ENCODE assay signal across 9 cellular contexts in genomic region chr22:29414951-29415591, GRCh38. TPM values are rescaled to one million over a fixed set of nuclear protein-coding genes. Genes with fewer than 3 reads are reported as not detected.
A peak's percentile ranks its signal among the peaks of the same experiment; 100 is the strongest.
DNase-seq lines count a peak whose midpoint lies in the region; ATAC-seq, FAIRE-seq and TF ChIP-seq lines count a peak whose summit lies in the region.
"Not testable (repeated sequence)": the region's sequence is repeated elsewhere in the genome, so short reads cannot be mapped to it uniquely, and the experiment has no call there.
"Had no signal": no experiment of that assay in that cellular context is flagged by ENCODE, and none has a peak within 500 bp of the region (broad histone marks: within the 10 kb centered on the region; RNA-seq: fewer than 3 reads in every experiment).

No MANE protein-coding gene starts in this region.

- H3K4me1 ChIP-seq in esophagus squamous epithelium (peaks cover 0 to 10% (median 0%) of the 10 kb centered on the region in 3 donors), upper lobe of left lung (peaks cover 5 to 10% (median 9%) of the 10 kb centered on the region in 4 donors)
- not testable (repeated sequence) for H3K4me1 ChIP-seq in mucosa of descending colon (ENCODE audit: low read depth)

- H3K27me3 Mint-ChIP-seq in WTC11 (ENCODE audit: low read depth) = not testable (repeated sequence)

- POLR2A ChIA-PET in WTC11 (lab: Charles Lee) = not testable (repeated sequence)

- TF ChIP-seq POLR2A in GM12891 (IDR thresholded peaks at IDR 0.05; ENCODE audit: low read depth, low read length) = 0 out of 2 replicates have a peak, but pooled peaks have one; percentile 16
- TF ChIP-seq POLR2A in NB4 (IDR thresholded peaks at IDR 0.05; ENCODE audit: extremely low read depth, insufficient read length); esophagus squamous epithelium (IDR thresholded peaks at IDR 0.05); upper lobe of left lung (IDR thresholded peaks at IDR 0.05): not testable (repeated sequence)

- not testable (repeated sequence) for TF ChIP-seq CTCF in NB4 (IDR thresholded peaks at IDR 0.05; ENCODE audit: low read depth, low read length); WTC11 (IDR thresholded peaks at IDR 0.05); esophagus squamous epithelium (IDR thresholded peaks at IDR 0.05); mucosa of descending colon (IDR thresholded peaks at IDR 0.05); upper lobe of left lung (IDR thresholded peaks at IDR 0.05)

- H3K4me1 Mint-ChIP-seq in WTC11 = peaks cover 11% of the 10 kb centered on the region

- H3K4me3 ChIP-seq in NB4 (ENCODE audit: low read depth, low read length) (peak overlapping the region; percentile 71), esophagus squamous epithelium (peak overlapping the region; percentile 41 to 64 (median 46)), mucosa of descending colon (peak overlapping the region; percentile 15), upper lobe of left lung (peak overlapping the region; percentile 20 to 59 (median 54))

- H3K9me3 Mint-ChIP-seq in WTC11 = not testable (repeated sequence)

- intact Hi-C loops in esophagus squamous epithelium (cut with DNase I); mucosa of descending colon (cut with DNase I, micrococcal nuclease): not testable (repeated sequence)

- H3K36me3 Mint-ChIP-seq in WTC11 = not testable (repeated sequence)

- not testable (repeated sequence) for H3K27ac Mint-ChIP-seq in WTC11

- 10 to 16% methylated on average over 11 to 14 of the region's 23 CpGs for WGBS in esophagus squamous epithelium, 2 donors
- 22 to 28% methylated on average over 18 to 23 of the region's 23 CpGs for WGBS in upper lobe of left lung, 2 donors

- not testable (repeated sequence) for H3K36me3 ChIP-seq in esophagus squamous epithelium; mucosa of descending colon (ENCODE audit: low read depth); upper lobe of left lung

- not testable (repeated sequence) for H3K27me3 ChIP-seq in esophagus squamous epithelium, upper lobe of left lung

- not testable (repeated sequence) for DNase-seq in GM12891 (ENCODE audit: insufficient read length, low spot score); esophagus squamous epithelium (lab: John Stamatoyannopoulos, UW)
- DNase-seq in NB4 (ENCODE audit: low read depth) = peak; percentile 47
- peak; percentile 21 for DNase-seq in WTC11 (ENCODE audit: low spot score)
- peak; percentile 49 for DNase-seq in activated gamma-delta T cell treated with anti-CD3 and anti-CD28 coated beads, Interleukin-2, amount 50 U/mL, for 16 hours (ENCODE audit: low read depth)
- DNase-seq in mucosa of descending colon = peak; percentile 51 to 63 (median 57)
- peak; percentile 64 for DNase-seq in stimulated activated CD4-positive, alpha-beta T cell treated with anti-CD3 and anti-CD28 coated beads, Interleukin-2, amount 100 ng/mL, for 4 hours (ENCODE audit: low read depth)
- DNase-seq in upper lobe of left lung = peak; percentile 52 to 56

- peak; percentile 82 for FAIRE-seq in GM12891 (lab: Jason Lieb, UNC)

- not testable (repeated sequence) for TF ChIP-seq EP300 in upper lobe of left lung (IDR thresholded peaks at IDR 0.05)

- H3K9me3 ChIP-seq in esophagus squamous epithelium, mucosa of descending colon, upper lobe of left lung: not testable (repeated sequence)

- CTCF ChIA-PET in WTC11 (lab: Charles Lee) = interaction anchor here (0.9 to 1.6 kb wide), 3 partner anchors 15 to 54 kb away, joined by 3 to 5 read pairs (median 3); no protein-coding TSS in a partner anchor

- not testable (repeated sequence) for H3K4me3 Mint-ChIP-seq in WTC11

- peak overlapping the region; percentile 52 to 75 (median 62) for H3K27ac ChIP-seq in esophagus squamous epithelium
- peak overlapping the region; percentile 29 to 82 (median 78) for H3K27ac ChIP-seq in upper lobe of left lung

- peak; percentile 42 for ATAC-seq in WTC11
- peak; percentile 69 for ATAC-seq in mucosa of descending colon
- peak; percentile 54 to 82 for ATAC-seq in upper lobe of left lung (ENCODE audit: low FRiP score in 2 of 2)

RNA-seq across cellular contexts. Expression of gene RFPL1, which starts 23.3 kb away (rescaled TPM):
- polyA plus RNA-seq in GM12891 (2012; ENCODE audit: low read depth, missing spikeins) = not detected
- total RNA-seq in WTC11 (2021) (not detected in 3 replicates), esophagus squamous epithelium (not detected), mucosa of descending colon (not detected), upper lobe of left lung (not detected)
- total RNA-seq: aorta had no signal
- polyA plus RNA-seq: aorta had no signal

RNA-seq across cellular contexts. Expression of gene AP1B1, which starts 26.7 kb away (rescaled TPM):
- polyA plus RNA-seq in GM12891 (2012; ENCODE audit: low read depth, missing spikeins) = 39.0 TPM
- total RNA-seq in WTC11 (2021) (68.9 to 77.9 TPM (median 71.6 TPM) in 3 replicates), esophagus squamous epithelium (100 to 1,000 TPM in 2 of 4 donors, 10 to 100 TPM in 2; 63.5 to 144 (median 95.4) TPM), mucosa of descending colon (100 to 1,000 TPM in 1 of 3 donors, 10 to 100 TPM in 2; 74.4 to 105 (median 88.8) TPM), upper lobe of left lung (100 to 1,000 TPM in 1 of 6 donors, 10 to 100 TPM in 5; 44.7 to 162 (median 80.7) TPM)

Comparison
In these comparisons a context has a peak if more than half of its experiments do, and no peak if none do; other contexts are left out.
1. H3K4me3 ChIP-seq: peak in every context shown above with its lines; median percentile 71 in NB4; 54 in upper lobe of left lung; 46 in esophagus squamous epithelium; 15 in mucosa of descending colon.